Comparison of ENCODE assay signal across 15 cellular contexts in genomic region chr3:101758224-101758623, GRCh38.
"Had no signal": no experiment of that assay in that cellular context is flagged by ENCODE, and none has a peak within 500 bp of the region (broad histone marks: within the 10 kb centered on the region; RNA-seq: fewer than 3 reads in every experiment).

No MANE protein-coding gene starts in this region.

- DNase-seq: activated CD4-positive, alpha-beta T cell treated with anti-CD3 and anti-CD28 coated beads, Interleukin-2, amount 50 U/mL, for 48 hours; activated CD4-positive, CD25-positive, alpha-beta regulatory T cell treated with anti-CD3 and anti-CD28 coated beads, Interleukin-2, amount 50 U/mL, for 72 hours; activated naive CD4-positive, alpha-beta T cell treated with anti-CD3 and anti-CD28 coated beads, Interleukin-2, amount 50 U/mL, for 16 hours; colonic mucosa; effector CD4-positive, alpha-beta T cell; esophagus squamous epithelium; glutamatergic neuron; left colon; lower lobe of right lung; pancreas; stimulated activated CD4-positive, alpha-beta T cell treated with anti-CD3 and anti-CD28 coated beads, Interleukin-1b, Interleukin-23, amount 100 ng/mL, for 48 hours; stomach; thyroid gland had no signal

- H3K36me3 ChIP-seq: colonic mucosa had no signal

- H3K4me1 ChIP-seq: colonic mucosa, esophagus squamous epithelium, lower lobe of right lung, pancreas, stomach, thyroid gland had no signal

- H3K4me3 ChIP-seq: cardiac muscle cell, colonic mucosa, esophagus squamous epithelium, lower lobe of right lung, pancreas, stomach, thyroid gland had no signal

- H3K27ac Mint-ChIP-seq: mesothelial cell of epicardium had no signal

- H3K4me1 Mint-ChIP-seq: mesothelial cell of epicardium had no signal

- H3K27me3 ChIP-seq: cardiac muscle cell, colonic mucosa, esophagus squamous epithelium, pancreas, stomach, thyroid gland had no signal

- H3K9me3 ChIP-seq: colonic mucosa, esophagus squamous epithelium, lower lobe of right lung, pancreas, stomach, thyroid gland had no signal

- H3K4me3 Mint-ChIP-seq: mesothelial cell of epicardium had no signal

- H3K9me3 Mint-ChIP-seq: mesothelial cell of epicardium had no signal

- H3K27ac ChIP-seq: cardiac muscle cell, colonic mucosa, esophagus squamous epithelium, lower lobe of right lung, pancreas, stomach, thyroid gland had no signal
